Comparison of ENCODE assay signal across 12 cellular contexts in genomic region chr2:120943403-120944034, GRCh38.
"Had no signal": no experiment of that assay in that cellular context is flagged by ENCODE, and none has a peak within 500 bp of the region (broad histone marks: within the 10 kb centered on the region; RNA-seq: fewer than 3 reads in every experiment).

No MANE protein-coding gene starts in this region.

- H3K9me3 Mint-ChIP-seq: activated naive CD4-positive, alpha-beta T cell treated with anti-CD3 and anti-CD28 coated beads, Interleukin-2, amount 10 ng/mL, durations not matched to agents 7 days and 5 days; activated T-cell treated with anti-CD3 and anti-CD28 coated beads, Interleukin-2, amount 50 U/mL, for 24 hours; naive thymus-derived CD8-positive, alpha-beta T cell had no signal

- H3K4me3 ChIP-seq: ascending aorta, mucosa of descending colon, thyroid gland had no signal

- H3K4me1 ChIP-seq: thyroid gland had no signal

- ATAC-seq: activated CD4-positive, CD25-positive, alpha-beta regulatory T cell treated with anti-CD3 and anti-CD28 coated beads, Interleukin-2, amount 50 U/mL, for 24 hours; activated CD8-positive, alpha-beta memory T cell treated with anti-CD3 and anti-CD28 coated beads, Interleukin-2, amount 10 ng/mL, durations not matched to agents 7 days and 5 days; mucosa of descending colon; naive thymus-derived CD8-positive, alpha-beta T cell; stimulated activated naive B cell treated with anti-CD40 and anti-IgM and Interleukin-4, amounts not matched to agents 10 μg/mL and 1 μg/mL and 100 μg/mL, for 72 hours had no signal

- DNase-seq: activated CD4-positive, alpha-beta T cell treated with anti-CD3 and anti-CD28 coated beads, Interleukin-2, amount 50 U/mL, for 4 hours; activated CD8-positive, alpha-beta memory T cell treated with anti-CD3 and anti-CD28 coated beads, Interleukin-2, amount 10 ng/mL, durations not matched to agents 7 days and 5 days; activated naive CD4-positive, alpha-beta T cell treated with anti-CD3 and anti-CD28 coated beads, Interleukin-2, amount 10 ng/mL, durations not matched to agents 7 days and 5 days; activated T-cell treated with anti-CD3 and anti-CD28 coated beads, Interleukin-2, amount 50 U/mL, for 24 hours; mucosa of descending colon; naive thymus-derived CD8-positive, alpha-beta T cell; stimulated activated CD4-positive, alpha-beta T cell treated with anti-CD3 and anti-CD28 coated beads, Interleukin-2, amount 100 ng/mL, for 48 hours; stimulated activated naive B cell treated with anti-CD40 and anti-IgM and Interleukin-4, amounts not matched to agents 10 μg/mL and 1 μg/mL and 100 μg/mL, for 72 hours; thyroid gland had no signal

- H3K4me1 Mint-ChIP-seq: activated CD8-positive, alpha-beta memory T cell treated with anti-CD3 and anti-CD28 coated beads, Interleukin-2, amount 10 ng/mL, durations not matched to agents 7 days and 5 days; activated naive CD4-positive, alpha-beta T cell treated with anti-CD3 and anti-CD28 coated beads, Interleukin-2, amount 10 ng/mL, durations not matched to agents 7 days and 5 days; naive thymus-derived CD8-positive, alpha-beta T cell had no signal

- H3K36me3 ChIP-seq: ascending aorta, neutrophil, thyroid gland had no signal

- H3K27me3 ChIP-seq: ascending aorta, neutrophil, thyroid gland had no signal

- H3K27ac Mint-ChIP-seq: activated CD8-positive, alpha-beta memory T cell treated with anti-CD3 and anti-CD28 coated beads, Interleukin-2, amount 10 ng/mL, durations not matched to agents 7 days and 5 days; activated naive CD4-positive, alpha-beta T cell treated with anti-CD3 and anti-CD28 coated beads, Interleukin-2, amount 10 ng/mL, durations not matched to agents 7 days and 5 days; activated T-cell treated with anti-CD3 and anti-CD28 coated beads, Interleukin-2, amount 50 U/mL, for 24 hours; naive thymus-derived CD8-positive, alpha-beta T cell; stimulated activated naive B cell treated with anti-CD40 and anti-IgM and Interleukin-4, amounts not matched to agents 10 μg/mL and 1 μg/mL and 100 μg/mL, for 72 hours had no signal

- H3K27ac ChIP-seq: ascending aorta, neutrophil, thyroid gland had no signal

- H3K36me3 Mint-ChIP-seq: activated CD8-positive, alpha-beta memory T cell treated with anti-CD3 and anti-CD28 coated beads, Interleukin-2, amount 10 ng/mL, durations not matched to agents 7 days and 5 days; activated naive CD4-positive, alpha-beta T cell treated with anti-CD3 and anti-CD28 coated beads, Interleukin-2, amount 10 ng/mL, durations not matched to agents 7 days and 5 days; naive thymus-derived CD8-positive, alpha-beta T cell; stimulated activated naive B cell treated with anti-CD40 and anti-IgM and Interleukin-4, amounts not matched to agents 10 μg/mL and 1 μg/mL and 100 μg/mL, for 72 hours had no signal

- H3K27me3 Mint-ChIP-seq: activated CD8-positive, alpha-beta memory T cell treated with anti-CD3 and anti-CD28 coated beads, Interleukin-2, amount 10 ng/mL, durations not matched to agents 7 days and 5 days; activated naive CD4-positive, alpha-beta T cell treated with anti-CD3 and anti-CD28 coated beads, Interleukin-2, amount 10 ng/mL, durations not matched to agents 7 days and 5 days; activated T-cell treated with anti-CD3 and anti-CD28 coated beads, Interleukin-2, amount 50 U/mL, for 24 hours had no signal

- H3K4me3 Mint-ChIP-seq: activated CD8-positive, alpha-beta memory T cell treated with anti-CD3 and anti-CD28 coated beads, Interleukin-2, amount 10 ng/mL, durations not matched to agents 7 days and 5 days; activated naive CD4-positive, alpha-beta T cell treated with anti-CD3 and anti-CD28 coated beads, Interleukin-2, amount 10 ng/mL, durations not matched to agents 7 days and 5 days; activated T-cell treated with anti-CD3 and anti-CD28 coated beads, Interleukin-2, amount 50 U/mL, for 24 hours; naive thymus-derived CD8-positive, alpha-beta T cell; stimulated activated naive B cell treated with anti-CD40 and anti-IgM and Interleukin-4, amounts not matched to agents 10 μg/mL and 1 μg/mL and 100 μg/mL, for 72 hours had no signal
